Comparison of ENCODE assay signal across 1 cellular context in the genomic region with DNA sequence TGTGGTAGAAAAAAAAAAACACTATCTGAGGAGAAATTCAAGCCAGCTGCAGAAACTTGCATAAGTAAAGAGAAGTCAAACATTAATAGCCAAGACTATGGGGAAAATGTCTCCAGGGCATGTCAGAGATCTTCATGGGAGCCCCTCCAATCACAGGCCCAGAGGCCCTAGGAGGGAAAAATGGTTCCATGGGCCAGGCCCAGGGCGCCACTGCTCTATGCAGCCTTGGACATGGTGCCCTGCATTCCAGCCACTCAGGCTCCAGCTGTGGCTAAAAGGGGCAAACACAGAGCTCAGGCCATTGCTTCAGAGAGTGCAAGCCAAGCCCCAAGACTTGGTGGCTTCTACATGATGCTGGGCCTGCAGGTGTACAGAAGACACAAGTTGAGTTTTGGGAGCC.
TF ChIP-seq lines count a peak whose summit lies in the region.

No MANE protein-coding gene starts in this region.

TF ChIP-seq in K562, 482 proteins besides CTCF, POLR2A, EP300 and RAD21 (continued from another document):
- TF ChIP-seq, protein P1, sequence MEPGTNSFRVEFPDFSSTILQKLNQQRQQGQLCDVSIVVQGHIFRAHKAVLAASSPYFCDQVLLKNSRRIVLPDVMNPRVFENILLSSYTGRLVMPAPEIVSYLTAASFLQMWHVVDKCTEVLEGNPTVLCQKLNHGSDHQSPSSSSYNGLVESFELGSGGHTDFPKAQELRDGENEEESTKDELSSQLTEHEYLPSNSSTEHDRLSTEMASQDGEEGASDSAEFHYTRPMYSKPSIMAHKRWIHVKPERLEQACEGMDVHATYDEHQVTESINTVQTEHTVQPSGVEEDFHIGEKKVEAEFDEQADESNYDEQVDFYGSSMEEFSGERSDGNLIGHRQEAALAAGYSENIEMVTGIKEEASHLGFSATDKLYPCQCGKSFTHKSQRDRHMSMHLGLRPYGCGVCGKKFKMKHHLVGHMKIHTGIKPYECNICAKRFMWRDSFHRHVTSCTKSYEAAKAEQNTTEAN (CRISPR knock-in tag; IDR thresholded peaks at IDR 0.05), result no peak
- no peak for TF ChIP-seq ZNF12 (CRISPR knock-in tag; IDR thresholded peaks at IDR 0.05)
- TF ChIP-seq ETV6 (IDR thresholded peaks at IDR 0.05; ENCODE audit: borderline replicate concordance in 1 of 2, low read depth in 2 of 2, low read length in 1 of 2), result no peak
- no peak for TF ChIP-seq ETV6 (CRISPR knock-in tag; IDR thresholded peaks at IDR 0.05; ENCODE audit: borderline replicate concordance)
- TF ChIP-seq, protein P2, sequence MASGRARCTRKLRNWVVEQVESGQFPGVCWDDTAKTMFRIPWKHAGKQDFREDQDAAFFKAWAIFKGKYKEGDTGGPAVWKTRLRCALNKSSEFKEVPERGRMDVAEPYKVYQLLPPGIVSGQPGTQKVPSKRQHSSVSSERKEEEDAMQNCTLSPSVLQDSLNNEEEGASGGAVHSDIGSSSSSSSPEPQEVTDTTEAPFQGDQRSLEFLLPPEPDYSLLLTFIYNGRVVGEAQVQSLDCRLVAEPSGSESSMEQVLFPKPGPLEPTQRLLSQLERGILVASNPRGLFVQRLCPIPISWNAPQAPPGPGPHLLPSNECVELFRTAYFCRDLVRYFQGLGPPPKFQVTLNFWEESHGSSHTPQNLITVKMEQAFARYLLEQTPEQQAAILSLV (tag; IDR thresholded peaks at IDR 0.05), result no peak
- TF ChIP-seq, protein P3, sequence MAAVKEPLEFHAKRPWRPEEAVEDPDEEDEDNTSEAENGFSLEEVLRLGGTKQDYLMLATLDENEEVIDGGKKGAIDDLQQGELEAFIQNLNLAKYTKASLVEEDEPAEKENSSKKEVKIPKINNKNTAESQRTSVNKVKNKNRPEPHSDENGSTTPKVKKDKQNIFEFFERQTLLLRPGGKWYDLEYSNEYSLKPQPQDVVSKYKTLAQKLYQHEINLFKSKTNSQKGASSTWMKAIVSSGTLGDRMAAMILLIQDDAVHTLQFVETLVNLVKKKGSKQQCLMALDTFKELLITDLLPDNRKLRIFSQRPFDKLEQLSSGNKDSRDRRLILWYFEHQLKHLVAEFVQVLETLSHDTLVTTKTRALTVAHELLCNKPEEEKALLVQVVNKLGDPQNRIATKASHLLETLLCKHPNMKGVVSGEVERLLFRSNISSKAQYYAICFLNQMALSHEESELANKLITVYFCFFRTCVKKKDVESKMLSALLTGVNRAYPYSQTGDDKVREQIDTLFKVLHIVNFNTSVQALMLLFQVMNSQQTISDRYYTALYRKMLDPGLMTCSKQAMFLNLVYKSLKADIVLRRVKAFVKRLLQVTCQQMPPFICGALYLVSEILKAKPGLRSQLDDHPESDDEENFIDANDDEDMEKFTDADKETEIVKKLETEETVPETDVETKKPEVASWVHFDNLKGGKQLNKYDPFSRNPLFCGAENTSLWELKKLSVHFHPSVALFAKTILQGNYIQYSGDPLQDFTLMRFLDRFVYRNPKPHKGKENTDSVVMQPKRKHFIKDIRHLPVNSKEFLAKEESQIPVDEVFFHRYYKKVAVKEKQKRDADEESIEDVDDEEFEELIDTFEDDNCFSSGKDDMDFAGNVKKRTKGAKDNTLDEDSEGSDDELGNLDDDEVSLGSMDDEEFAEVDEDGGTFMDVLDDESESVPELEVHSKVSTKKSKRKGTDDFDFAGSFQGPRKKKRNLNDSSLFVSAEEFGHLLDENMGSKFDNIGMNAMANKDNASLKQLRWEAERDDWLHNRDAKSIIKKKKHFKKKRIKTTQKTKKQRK (IDR thresholded peaks at IDR 0.05; ENCODE audit: borderline replicate concordance, low read depth, low read length), result no peak
